ENCODE assay signal across 10 cellular contexts in genomic region chr4:8015512-8015911, GRCh38.
DNase-seq lines count a peak whose midpoint lies in the region; ATAC-seq, FAIRE-seq and TF ChIP-seq lines count a peak whose summit lies in the region.
"Had no signal": no experiment of that assay in that cellular context is flagged by ENCODE, and none has a peak within 500 bp of the region (broad histone marks: within the 10 kb centered on the region; RNA-seq: fewer than 3 reads in every experiment).

No MANE protein-coding gene starts in this region.

- no peak overlapping the region for H3K4me3 ChIP-seq in GM12864 (ENCODE audit: low read depth, low read length)
- H3K4me3 ChIP-seq in SK-N-SH (ENCODE audit: low read depth in 2 of 2, low read length in 1 of 2) = no peak overlapping the region
- H3K4me3 ChIP-seq in naive thymus-derived CD4-positive, alpha-beta T cell (ENCODE audit: low read length) = no peak overlapping the region
- H3K4me3 ChIP-seq in CD8-positive, alpha-beta T cell (ENCODE audit: low read depth, low read length) = no peak overlapping the region
- H3K4me3 ChIP-seq: sigmoid colon had no signal

- H3K36me3 Mint-ChIP-seq in naive thymus-derived CD4-positive, alpha-beta T cell = peaks cover 0 to 3% (median 0%) of the 10 kb centered on the region in 5 donors
- no peaks in the 10 kb centered on the region for H3K36me3 Mint-ChIP-seq in CD8-positive, alpha-beta T cell
- H3K36me3 Mint-ChIP-seq: activated naive CD8-positive, alpha-beta T cell treated with anti-CD3 and anti-CD28 coated beads, Interleukin-2, amount 10 ng/mL, durations not matched to agents 7 days and 5 days had no signal

- H3K9ac ChIP-seq in SK-N-SH = no peak overlapping the region

- no peak overlapping the region for H3K4me3 Mint-ChIP-seq in naive thymus-derived CD4-positive, alpha-beta T cell
- H3K4me3 Mint-ChIP-seq in CD8-positive, alpha-beta T cell = no peak overlapping the region
- H3K4me3 Mint-ChIP-seq: activated naive CD8-positive, alpha-beta T cell treated with anti-CD3 and anti-CD28 coated beads, Interleukin-2, amount 10 ng/mL, durations not matched to agents 7 days and 5 days had no signal

- no peak for TF ChIP-seq EP300 in SK-N-SH (IDR thresholded peaks at IDR 0.05; ENCODE audit: borderline replicate concordance in 1 of 2, low read depth in 1 of 2, low read length in 1 of 2)

- TF ChIP-seq RAD21 in SK-N-SH (IDR thresholded peaks at IDR 0.05; ENCODE audit: low read length) = peak; percentile 67

- 16% methylated on average over 1 of the region's 4 CpGs for WGBS in SK-N-SH (ENCODE audit: low lambda C conversion rate)

- no peaks in the 10 kb centered on the region for H3K9me2 ChIP-seq in SK-N-SH

- no peaks in the 10 kb centered on the region for H3K36me3 ChIP-seq in SK-N-SH (replicated peaks in 1 of 2; ENCODE audit: control insufficient read depth in 1 of 2, insufficient read depth in 2 of 2, low read length in 1 of 2)
- no peaks in the 10 kb centered on the region for H3K36me3 ChIP-seq in naive thymus-derived CD4-positive, alpha-beta T cell (ENCODE audit: control insufficient read depth in 2 of 3, insufficient read depth in 3 of 3, low read length in 3 of 3)
- no peaks in the 10 kb centered on the region for H3K36me3 ChIP-seq in CD8-positive, alpha-beta T cell (ENCODE audit: insufficient read depth, low read length)
- H3K36me3 ChIP-seq: sigmoid colon had no signal

- TF ChIP-seq CTCF in GM12864 (IDR thresholded peaks at IDR 0.05; ENCODE audit: low read depth, low read length, missing control alignments) (peak; percentile 22), SK-N-SH (IDR thresholded peaks at IDR 0.05) (peak; percentile 52)
- TF ChIP-seq CTCF in CD8-positive, alpha-beta T cell (IDR thresholded peaks at IDR 0.05) = no peak

- H3K79me2 ChIP-seq in SK-N-SH (ENCODE audit: insufficient read depth) = no peaks in the 10 kb centered on the region

- H3K27ac Mint-ChIP-seq in naive thymus-derived CD4-positive, alpha-beta T cell = no peak overlapping the region
- H3K27ac Mint-ChIP-seq in CD8-positive, alpha-beta T cell = no peak overlapping the region
- H3K27ac Mint-ChIP-seq: activated naive CD8-positive, alpha-beta T cell treated with anti-CD3 and anti-CD28 coated beads, Interleukin-2, amount 10 ng/mL, durations not matched to agents 7 days and 5 days had no signal

- peaks cover 0 to 18% (median 0%) of the 10 kb centered on the region in 5 donors for H3K27me3 Mint-ChIP-seq in naive thymus-derived CD4-positive, alpha-beta T cell
- no peaks in the 10 kb centered on the region for H3K27me3 Mint-ChIP-seq in CD8-positive, alpha-beta T cell (ENCODE audit: low read depth)

- H3K4me2 ChIP-seq in SK-N-SH = peak overlapping the region; percentile 52; the same call in 1 of the 2 replicates

- no peak overlapping the region for H3K27ac ChIP-seq in SK-N-SH (ENCODE audit: low read depth in 2 of 2, low read length in 1 of 2)
- H3K27ac ChIP-seq in naive thymus-derived CD4-positive, alpha-beta T cell (ENCODE audit: low read depth, low read length) = no peak overlapping the region
- H3K27ac ChIP-seq in CD8-positive, alpha-beta T cell (ENCODE audit: low read depth, low read length) = no peak overlapping the region
- H3K27ac ChIP-seq: sigmoid colon had no signal

- H3K4me1 ChIP-seq in SK-N-SH (ENCODE audit: control insufficient read depth in 1 of 2, insufficient read depth in 2 of 2, low read depth in 1 of 2, low read length in 1 of 2) = peaks cover 4 to 29% of the 10 kb centered on the region in 2 experiments; a peak in 3 of 4 replicates
- H3K4me1 ChIP-seq in naive thymus-derived CD4-positive, alpha-beta T cell (ENCODE audit: control insufficient read depth in 2 of 2, insufficient read depth in 2 of 2, low read length in 2 of 2) = no peaks in the 10 kb centered on the region
- H3K4me1 ChIP-seq in CD8-positive, alpha-beta T cell (ENCODE audit: insufficient read depth, low read length) = no peaks in the 10 kb centered on the region

- no peaks in the 10 kb centered on the region for H4K20me1 ChIP-seq in SK-N-SH (ENCODE audit: insufficient read depth)

- H3K9me3 Mint-ChIP-seq in naive thymus-derived CD4-positive, alpha-beta T cell = no peaks in the 10 kb centered on the region
- no peaks in the 10 kb centered on the region for H3K9me3 Mint-ChIP-seq in CD8-positive, alpha-beta T cell
- H3K9me3 Mint-ChIP-seq: activated naive CD8-positive, alpha-beta T cell treated with anti-CD3 and anti-CD28 coated beads, Interleukin-2, amount 10 ng/mL, durations not matched to agents 7 days and 5 days had no signal

- intact Hi-C loops in naive thymus-derived CD4-positive, alpha-beta T cell (cut with micrococcal nuclease) = no loop called here
- intact Hi-C loops in CD8-positive, alpha-beta T cell (cut with DNase I, micrococcal nuclease) = no loop called here

- no peak for ATAC-seq in naive thymus-derived CD4-positive, alpha-beta T cell
- no peak for ATAC-seq in CD8-positive, alpha-beta T cell

- CTCF ChIA-PET in SK-N-SH (lab: Yijun Ruan, JAX) = interaction anchor here (0.7 to 1.8 kb wide), 16 partner anchors 8 to 395 kb away, joined by 3 to 7 read pairs (median 4); no protein-coding TSS in a partner anchor
- CTCF ChIA-PET in naive thymus-derived CD4-positive, alpha-beta T cell (lab: Charles Lee) = no interaction called here
- CTCF ChIA-PET in CD8-positive, alpha-beta T cell (lab: Charles Lee) = no interaction called here

- H2AFZ ChIP-seq in SK-N-SH (ENCODE audit: low read depth) = no peak overlapping the region

- no peaks in the 10 kb centered on the region for H3F3A ChIP-seq in SK-N-SH (replicated peaks; ENCODE audit: insufficient read depth)

- H3K9me3 ChIP-seq in SK-N-SH = no peaks in the 10 kb centered on the region
- no peaks in the 10 kb centered on the region for H3K9me3 ChIP-seq in naive thymus-derived CD4-positive, alpha-beta T cell (ENCODE audit: control insufficient read depth in 2 of 3, low read length in 3 of 3)
- no peaks in the 10 kb centered on the region for H3K9me3 ChIP-seq in CD8-positive, alpha-beta T cell (ENCODE audit: low read length)
- H3K9me3 ChIP-seq: sigmoid colon had no signal

- DNase-seq in GM12864 (ENCODE audit: low read depth) (no peak), SK-N-SH (peak; percentile 71), globus pallidus (ENCODE audit: low spot score) (peak; percentile 60), NCI-H1105 (lab: John Stamatoyannopoulos, UW) (no peak), germinal center (ENCODE audit: low spot score) (no peak)
- no peak for DNase-seq in naive thymus-derived CD4-positive, alpha-beta T cell
- no peak for DNase-seq in CD8-positive, alpha-beta T cell
- DNase-seq: activated naive CD8-positive, alpha-beta T cell treated with anti-CD3 and anti-CD28 coated beads, Interleukin-2, amount 10 ng/mL, durations not matched to agents 7 days and 5 days; sigmoid colon had no signal

- H3K27me3 ChIP-seq in SK-N-SH (ENCODE audit: insufficient read depth) = peaks cover 24% of the 10 kb centered on the region; the same call in 1 of the 2 replicates
- H3K27me3 ChIP-seq in naive thymus-derived CD4-positive, alpha-beta T cell (ENCODE audit: control insufficient read depth in 2 of 2, insufficient read depth in 2 of 2, low read length in 2 of 2) = no peaks in the 10 kb centered on the region
- no peaks in the 10 kb centered on the region for H3K27me3 ChIP-seq in CD8-positive, alpha-beta T cell (ENCODE audit: insufficient read depth, low read length)
- H3K27me3 ChIP-seq: sigmoid colon had no signal

- peak; percentile 48 for FAIRE-seq in A204.1 (lab: Jason Lieb, UNC)

- H3K4me1 Mint-ChIP-seq in naive thymus-derived CD4-positive, alpha-beta T cell = peaks cover 0 to 5% (median 0%) of the 10 kb centered on the region in 7 donors
- no peaks in the 10 kb centered on the region for H3K4me1 Mint-ChIP-seq in CD8-positive, alpha-beta T cell (ENCODE audit: low read depth)
- H3K4me1 Mint-ChIP-seq: activated naive CD8-positive, alpha-beta T cell treated with anti-CD3 and anti-CD28 coated beads, Interleukin-2, amount 10 ng/mL, durations not matched to agents 7 days and 5 days had no signal

- POLR2A ChIA-PET in SK-N-SH (lab: Yijun Ruan, JAX) = interaction anchor here (0.7 kb wide), 1 partner anchor 91 kb away, joined by 3 read pairs; no protein-coding TSS in a partner anchor
- POLR2A ChIA-PET in naive thymus-derived CD4-positive, alpha-beta T cell (lab: Charles Lee) = no interaction called here
- POLR2A ChIA-PET in CD8-positive, alpha-beta T cell (lab: Charles Lee) = interaction anchor here (0.7 kb wide), 1 partner anchor 32 kb away, joined by 4 read pairs; no protein-coding TSS in a partner anchor

TF ChIP-seq in SK-N-SH, 30 proteins besides CTCF, POLR2A, EP300 and RAD21:
- TF ChIP-seq USF1 (IDR thresholded peaks at IDR 0.05; ENCODE audit: borderline replicate concordance, low read depth) (no peak), ELF1 (IDR thresholded peaks at IDR 0.05) (no peak), RXRA (IDR thresholded peaks at IDR 0.05; ENCODE audit: borderline replicate concordance, low read depth) (no peak), FOXJ3 (CRISPR knock-in tag; IDR thresholded peaks at IDR 0.05) (no peak), FOXM1 (IDR thresholded peaks at IDR 0.05; ENCODE audit: low read depth) (no peak), SMC3 (IDR thresholded peaks at IDR 0.05; ENCODE audit: low read depth, low read length) (peak; percentile 53), FOSL2 (IDR thresholded peaks at IDR 0.05; ENCODE audit: borderline replicate concordance, low read depth) (no peak)

Comparison
In these comparisons a context has a peak if more than half of its experiments do, and no peak if none do; other contexts are left out.
1. DNase-seq: peak in SK-N-SH (single experiment) and globus pallidus (single experiment); none in GM12864 (single experiment), naive thymus-derived CD4-positive, alpha-beta T cell (0 of 9), NCI-H1105 (single experiment), germinal center (single experiment) and CD8-positive, alpha-beta T cell (0 of 7).